Comparison of ENCODE assay signal across 8 cellular contexts in genomic region chr5:104928906-104929520, GRCh38.
"Had no signal": no experiment of that assay in that cellular context is flagged by ENCODE, and none has a peak within 500 bp of the region (broad histone marks: within the 10 kb centered on the region; RNA-seq: fewer than 3 reads in every experiment).

No MANE protein-coding gene starts in this region.

- ATAC-seq: GM23338, HepG2 had no signal

- DNase-seq: H9, HCEC 1CT had no signal

- H3K4me1 Mint-ChIP-seq: GM23338, IgD-negative memory B cell had no signal

- H3K27ac Mint-ChIP-seq: GM23338, H9, IgD-negative memory B cell had no signal

- H3K27ac ChIP-seq: HL-60 had no signal

- H3K4me3 ChIP-seq: GM23338 had no signal

- H3K9me3 Mint-ChIP-seq: H9 had no signal

- H3K4me3 Mint-ChIP-seq: GM23338, H9, IgD-negative memory B cell had no signal

- H3K36me3 Mint-ChIP-seq: IgD-negative memory B cell had no signal

- H3K27me3 Mint-ChIP-seq: IgD-negative memory B cell had no signal

- FAIRE-seq: H1, H54, HepG2 had no signal
